In genomic region chr14:28767239-28767850, GRCh38 we compare ENCODE assay signal across 11 cellular contexts. TPM values are rescaled to one million over a fixed set of nuclear protein-coding genes. Genes with fewer than 3 reads are reported as not detected.
DNase-seq lines count a peak whose midpoint lies in the region; ATAC-seq and TF ChIP-seq lines count a peak whose summit lies in the region.
"Had no signal": no experiment of that assay in that cellular context is flagged by ENCODE, and none has a peak within 500 bp of the region (broad histone marks: within the 10 kb centered on the region; RNA-seq: fewer than 3 reads in every experiment).

No MANE protein-coding gene starts in this region.

- H3K4me1 ChIP-seq in NT2/D1 (ENCODE audit: insufficient read depth, insufficient read length), result peaks cover 3% of the 10 kb centered on the region
- peaks cover 0 to 19% (median 14%) of the 10 kb centered on the region in 6 donors for H3K4me1 ChIP-seq in spleen
- H3K4me1 ChIP-seq: BLaER1 had no signal

- peaks cover 14% of the 10 kb centered on the region for H3K36me3 Mint-ChIP-seq in activated CD8-positive, alpha-beta memory T cell treated with anti-CD3 and anti-CD28 coated beads, Interleukin-2, amount 10 ng/mL, durations not matched to agents 7 days and 5 days
- no peaks in the 10 kb centered on the region for H3K36me3 Mint-ChIP-seq in glutamatergic neuron (ENCODE audit: unreplicated experiment)
- H3K36me3 Mint-ChIP-seq in stimulated activated naive B cell treated with anti-CD40 and anti-IgM and Interleukin-4, amounts not matched to agents 10 μg/mL and 1 μg/mL and 100 μg/mL, for 72 hours, result peaks cover 10 to 22% of the 10 kb centered on the region in 2 donors

- intact Hi-C loops in spleen (cut with DNase I; ENCODE audit: low total_unique reads), result no loop called here

- no peak overlapping the region for H3K27ac ChIP-seq in spleen
- H3K27ac ChIP-seq: BLaER1 had no signal

- no peaks in the 10 kb centered on the region for H3K9me3 ChIP-seq in NT2/D1 (ENCODE audit: insufficient read depth, low read length)
- peaks cover 0 to 24% (median 0%) of the 10 kb centered on the region in 8 donors for H3K9me3 ChIP-seq in spleen

- 5 to 19% (median 7%) methylated on average over 25 to 76 of the region's 76 CpGs for WGBS in spleen, 5 donors

- peaks cover 3% of the 10 kb centered on the region for H3K4me1 Mint-ChIP-seq in activated CD8-positive, alpha-beta memory T cell treated with anti-CD3 and anti-CD28 coated beads, Interleukin-2, amount 10 ng/mL, durations not matched to agents 7 days and 5 days
- no peaks in the 10 kb centered on the region for H3K4me1 Mint-ChIP-seq in glutamatergic neuron (ENCODE audit: low read depth, unreplicated experiment)
- peaks cover 19 to 23% of the 10 kb centered on the region in 2 donors for H3K4me1 Mint-ChIP-seq in stimulated activated naive B cell treated with anti-CD40 and anti-IgM and Interleukin-4, amounts not matched to agents 10 μg/mL and 1 μg/mL and 100 μg/mL, for 72 hours

- no peak for TF ChIP-seq CTCF in glutamatergic neuron (IDR thresholded peaks at IDR 0.05; ENCODE audit: partially characterized antibody, unreplicated experiment)
- TF ChIP-seq CTCF in spleen (IDR thresholded peaks at IDR 0.05 in 8 of 11, conservative IDR thresholded peaks at IDR 0.05 in 3 of 11), result no peak

- peak overlapping the region; percentile 36 for H3K27ac Mint-ChIP-seq in activated CD8-positive, alpha-beta memory T cell treated with anti-CD3 and anti-CD28 coated beads, Interleukin-2, amount 10 ng/mL, durations not matched to agents 7 days and 5 days
- no peak overlapping the region for H3K27ac Mint-ChIP-seq in glutamatergic neuron (ENCODE audit: unreplicated experiment)
- H3K27ac Mint-ChIP-seq in stimulated activated naive B cell treated with anti-CD40 and anti-IgM and Interleukin-4, amounts not matched to agents 10 μg/mL and 1 μg/mL and 100 μg/mL, for 72 hours, result peak overlapping the region; percentile 51

- H3K36me3 ChIP-seq in NT2/D1 (ENCODE audit: insufficient read depth, insufficient read length, low read length) (no peaks in the 10 kb centered on the region), spleen (no peaks in the 10 kb centered on the region)
- H3K36me3 ChIP-seq: BLaER1 had no signal

- CTCF ChIA-PET in activated CD8-positive, alpha-beta memory T cell treated with anti-CD3 and anti-CD28 coated beads, Interleukin-2, amount 10 ng/mL, durations not matched to agents 7 days and 5 days (lab: Charles Lee), result no interaction called here

- ATAC-seq in activated CD8-positive, alpha-beta memory T cell treated with anti-CD3 and anti-CD28 coated beads, Interleukin-2, amount 10 ng/mL, durations not matched to agents 7 days and 5 days, result no peak
- no peak for ATAC-seq in stimulated activated naive B cell treated with anti-CD40 and anti-IgM and Interleukin-4, amounts not matched to agents 10 μg/mL and 1 μg/mL and 100 μg/mL, for 72 hours (replicated peaks)
- ATAC-seq in HG02763 (IDR thresholded peaks at IDR 0.05; ENCODE audit: unreplicated experiment), result no peak

- H3K9me3 Mint-ChIP-seq in activated CD8-positive, alpha-beta memory T cell treated with anti-CD3 and anti-CD28 coated beads, Interleukin-2, amount 10 ng/mL, durations not matched to agents 7 days and 5 days (ENCODE audit: low read depth), result peaks cover 3% of the 10 kb centered on the region
- H3K9me3 Mint-ChIP-seq in glutamatergic neuron (ENCODE audit: unreplicated experiment), result peaks cover 23% of the 10 kb centered on the region
- H3K9me3 Mint-ChIP-seq in stimulated activated naive B cell treated with anti-CD40 and anti-IgM and Interleukin-4, amounts not matched to agents 10 μg/mL and 1 μg/mL and 100 μg/mL, for 72 hours, result peaks cover 8 to 12% of the 10 kb centered on the region in 2 donors

- no peak overlapping the region for H3K4me3 Mint-ChIP-seq in activated CD8-positive, alpha-beta memory T cell treated with anti-CD3 and anti-CD28 coated beads, Interleukin-2, amount 10 ng/mL, durations not matched to agents 7 days and 5 days
- H3K4me3 Mint-ChIP-seq in glutamatergic neuron (ENCODE audit: unreplicated experiment), result peak overlapping the region; percentile 55
- H3K4me3 Mint-ChIP-seq in stimulated activated naive B cell treated with anti-CD40 and anti-IgM and Interleukin-4, amounts not matched to agents 10 μg/mL and 1 μg/mL and 100 μg/mL, for 72 hours, result peak overlapping the region; percentile 70 to 72

- no peak overlapping the region for H3K9ac ChIP-seq in NT2/D1 (ENCODE audit: insufficient read length, low read depth)
- H3K9ac ChIP-seq: BLaER1 had no signal

- H3K27me3 ChIP-seq in NT2/D1 (ENCODE audit: insufficient read depth, insufficient read length) (peaks cover 88% of the 10 kb centered on the region), spleen (replicated peaks in 1 of 7) (peaks cover 8 to 100% (median 82%) of the 10 kb centered on the region in 7 donors)

- no peak for DNase-seq in activated CD8-positive, alpha-beta memory T cell treated with anti-CD3 and anti-CD28 coated beads, Interleukin-2, amount 10 ng/mL, durations not matched to agents 7 days and 5 days
- no peak for DNase-seq in activated CD8-positive, alpha-beta memory T cell treated with anti-CD3 and anti-CD28 coated beads, Interleukin-2, amount 50 U/mL, for 4 hours
- DNase-seq in NT2/D1 (ENCODE audit: low read depth, low spot score), result no peak
- no peak for DNase-seq in glutamatergic neuron
- no peak for DNase-seq in stimulated activated naive B cell treated with anti-CD40 and anti-IgM and Interleukin-4, amounts not matched to agents 10 μg/mL and 1 μg/mL and 100 μg/mL, for 72 hours
- DNase-seq in iPS-NIHi11 (ENCODE audit: low spot score), result no peak
- no peak for DNase-seq in spleen
- DNase-seq: activated CD8-positive, alpha-beta memory T cell treated with anti-CD3 and anti-CD28 coated beads for 24 hours had no signal

- peaks cover 44% of the 10 kb centered on the region for H3K27me3 Mint-ChIP-seq in activated CD8-positive, alpha-beta memory T cell treated with anti-CD3 and anti-CD28 coated beads, Interleukin-2, amount 10 ng/mL, durations not matched to agents 7 days and 5 days
- H3K27me3 Mint-ChIP-seq in glutamatergic neuron (ENCODE audit: unreplicated experiment), result peaks cover 39% of the 10 kb centered on the region
- H3K27me3 Mint-ChIP-seq in stimulated activated naive B cell treated with anti-CD40 and anti-IgM and Interleukin-4, amounts not matched to agents 10 μg/mL and 1 μg/mL and 100 μg/mL, for 72 hours, result peaks cover 63 to 71% of the 10 kb centered on the region in 2 donors

- TF ChIP-seq POLR2A in spleen (IDR thresholded peaks at IDR 0.05), result no peak

- H3K4me3 ChIP-seq in NT2/D1 (ENCODE audit: insufficient read length, low read depth) (peak overlapping the region; percentile 36), spleen (peak overlapping the region in 1 of 8 donors; percentile 62)
- H3K4me3 ChIP-seq: BLaER1 had no signal

RNA-seq across cellular contexts. Expression of gene FOXG1, which starts 0.8 kb away (rescaled TPM):
- total RNA-seq in activated CD8-positive, alpha-beta memory T cell treated with anti-CD3 and anti-CD28 coated beads, Interleukin-2, amount 10 ng/mL, durations not matched to agents 7 days and 5 days, result not detected
- total RNA-seq in glutamatergic neuron (ENCODE audit: unreplicated experiment) (not detected), spleen (under 1 TPM in 1 of 7 donors, not detected in 6; 0.12 TPM)
- under 1 TPM; 0.03 to 0.05 (median 0.04) TPM for polyA plus RNA-seq in spleen
- total RNA-seq: mucosa of gallbladder had no signal
